In the genomic region with DNA sequence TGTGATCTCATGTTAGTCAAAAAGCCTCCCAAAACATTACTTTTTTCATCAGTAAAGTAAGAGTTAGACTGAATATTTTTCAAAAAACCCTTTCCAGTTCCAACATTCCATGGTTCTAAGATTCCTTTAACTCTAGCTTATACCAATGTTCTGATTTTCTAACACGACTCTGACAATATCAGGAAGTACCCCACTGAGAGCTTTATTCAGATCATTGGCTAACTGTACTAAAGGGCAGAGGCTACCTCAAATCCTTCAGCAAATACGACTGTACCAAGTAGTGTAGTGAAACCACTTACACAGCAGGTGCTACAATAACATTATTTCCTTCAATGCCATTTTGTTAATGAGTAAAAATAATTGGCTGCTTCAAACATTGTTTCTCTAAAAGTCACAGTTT, we compare ENCODE assay signal across 20 cellular contexts.
"Had no signal": no experiment of that assay in that cellular context is flagged by ENCODE, and none has a peak within 500 bp of the region (broad histone marks: within the 10 kb centered on the region; RNA-seq: fewer than 3 reads in every experiment).

No MANE protein-coding gene starts in this region.

- H3K36me3 ChIP-seq: right atrium auricular region, right lobe of liver, vagina had no signal

- H3K4me3 ChIP-seq: left ventricle myocardium inferior, lung, right atrium auricular region, right lobe of liver, smooth muscle cell, tibial nerve, vagina had no signal

- H2AFZ ChIP-seq: parathyroid adenoma had no signal

- DNase-seq: hypothalamus; immature natural killer cell; left ventricle myocardium inferior; midbrain; naive thymus-derived CD8-positive, alpha-beta T cell; nucleus accumbens; right lobe of liver; stimulated activated CD4-positive, alpha-beta T cell treated with anti-CD3 and anti-CD28 coated beads, Interleukin-1b, Interleukin-23, amount 100 ng/mL, for 48 hours; stimulated activated CD4-positive, alpha-beta T cell treated with anti-CD3 and anti-CD28 coated beads, Interleukin-2, amount 100 ng/mL, for 48 hours; stimulated activated CD4-positive, alpha-beta T cell treated with anti-CD3 and anti-CD28 coated beads, Interleukin-4, amount 100 ng/mL, for 4 hours; stimulated activated CD8-positive, alpha-beta memory T cell treated with anti-CD3 and anti-CD28 coated beads, Interleukin-4, amount 100 ng/mL, for 48 hours; stimulated activated naive CD4-positive, alpha-beta T cell treated with Interleukin-2 at 50 U/mL for 16 hours; stimulated activated naive CD8-positive, alpha-beta T cell treated with anti-CD3 and anti-CD28 coated beads, Interleukin-15, amount 100 ng/mL, for 72 hours; substantia nigra had no signal

- H3K9me3 ChIP-seq: right lobe of liver, vagina had no signal

- H3K27me3 ChIP-seq: right atrium auricular region, right lobe of liver, tibial nerve, vagina had no signal

- H3K4me2 ChIP-seq: smooth muscle cell had no signal

- H3K9ac ChIP-seq: parathyroid adenoma had no signal

- H3K4me1 ChIP-seq: left ventricle myocardium inferior, parathyroid adenoma, right atrium auricular region, right lobe of liver, tibial nerve, vagina had no signal

- H3K27ac ChIP-seq: left ventricle myocardium inferior, parathyroid adenoma, right atrium auricular region, right lobe of liver, tibial nerve, vagina had no signal
